Comparison of ENCODE assay signal across 24 cellular contexts in the genomic region with DNA sequence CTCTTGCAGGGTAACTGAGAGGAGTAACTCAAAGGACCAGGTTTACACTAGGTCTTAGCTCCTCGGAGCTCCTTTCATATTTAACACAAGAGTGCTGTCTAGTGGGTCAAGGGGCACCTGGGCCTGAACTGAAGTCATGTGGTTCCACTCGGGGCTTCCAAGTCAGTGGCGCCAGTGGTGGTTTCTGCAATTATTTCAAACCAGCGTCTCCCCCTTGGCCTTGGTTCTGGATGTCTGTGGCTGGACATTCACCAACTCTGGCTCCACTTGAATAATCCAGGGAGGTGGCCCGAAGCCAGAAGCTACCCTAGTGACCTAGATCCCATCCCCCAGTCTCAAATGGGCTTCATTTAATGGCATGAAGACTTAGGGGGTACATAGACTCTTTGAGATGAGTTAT.
"Had no signal": no experiment of that assay in that cellular context is flagged by ENCODE, and none has a peak within 500 bp of the region (broad histone marks: within the 10 kb centered on the region; RNA-seq: fewer than 3 reads in every experiment).

No MANE protein-coding gene starts in this region.

- H3K27ac ChIP-seq: brain microvascular endothelial cell, cardiac muscle cell had no signal

- DNase-seq: activated B cell treated with CpG ODN at 0.5 μM for 24 hours; activated CD4-positive, alpha-beta memory T cell treated with anti-CD3 and anti-CD28 coated beads for 36 hours; activated CD4-positive, alpha-beta T cell treated with anti-CD3 and anti-CD28 coated beads, Interleukin-2, amount 10 ng/mL, durations not matched to agents 7 days and 5 days; activated CD8-positive, alpha-beta memory T cell treated with anti-CD3 and anti-CD28 coated beads for 24 hours; activated gamma-delta T cell; activated naive CD4-positive, alpha-beta T cell treated with anti-CD3 and anti-CD28 coated beads for 36 hours; activated T-cell treated with anti-CD3 and anti-CD28 coated beads for 4 hours; activated T-cell treated with anti-CD3 and anti-CD28 coated beads, Interleukin-2, amount 50 U/mL, for 48 hours; brain microvascular endothelial cell; KG1; NCI-H1092 treated with DMSO at 0.1 percent for 48 hours; NCI-H1417 treated with DMSO at 0.1 percent for 48 hours; NCI-H1694; NCI-H2029; NCI-H2107; NCI-H2171 treated with DMSO at 0.1 percent for 48 hours; NCI-H226; NCI-H526 treated with DMSO at 0.1 percent for 48 hours; NCI-H82; SIG-M5; T-helper 2 cell; T1000 had no signal

- H3K27me3 ChIP-seq: brain microvascular endothelial cell, cardiac muscle cell had no signal

- ATAC-seq: activated T-helper 17 cell treated with anti-CD3 and anti-CD28 coated beads, Interleukin-2, amount 50 U/mL, for 72 hours had no signal

- H3K36me3 ChIP-seq: brain microvascular endothelial cell, cardiac muscle cell had no signal

- H3K4me3 ChIP-seq: cardiac muscle cell had no signal
